8 cellular contexts compared by ENCODE assay signal in the genomic region with DNA sequence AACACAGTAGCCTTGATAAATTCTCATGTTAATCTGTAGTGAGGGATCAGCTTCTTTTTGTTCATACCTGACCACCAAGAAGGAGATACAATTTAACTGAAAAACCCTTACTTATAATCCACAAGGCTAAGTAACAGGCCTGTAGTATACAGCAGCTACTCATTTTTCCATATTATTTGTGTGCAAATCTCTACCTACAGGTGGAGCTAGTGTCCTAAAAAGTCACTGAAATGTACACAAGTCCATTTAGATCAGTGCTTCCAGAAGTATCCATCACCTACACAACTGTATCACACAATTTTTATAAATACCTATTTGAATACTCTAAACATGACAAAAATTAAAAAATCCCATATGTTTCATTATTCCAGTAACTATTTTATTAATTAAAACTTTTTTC.
A peak's percentile ranks its signal among the peaks of the same experiment; 100 is the strongest.
DNase-seq lines count a peak whose midpoint lies in the region; ATAC-seq and TF ChIP-seq lines count a peak whose summit lies in the region.

No MANE protein-coding gene starts in this region.

- intact Hi-C loops in Right ventricle myocardium inferior (cut with DNase I): no loop called here
- intact Hi-C loops in tibial artery (cut with DNase I; ENCODE audit: low total_unique reads): no loop called here

- H3K4me1 ChIP-seq in cardiac muscle cell (ENCODE audit: low read depth): no peaks in the 10 kb centered on the region
- H3K4me1 ChIP-seq in tibial artery: no peaks in the 10 kb centered on the region

- DNase-seq in cardiac muscle cell (ENCODE audit: low read depth in 1 of 2, low spot score in 1 of 2) (peak; percentile 4 to 83), Right ventricle myocardium inferior (ENCODE audit: missing footprints) (no peak), NCI-H524 treated with DMSO at 0.1 percent for 48 hours (lab: John Stamatoyannopoulos, UW) (peak; percentile 38), epithelial cell of proximal tubule (ENCODE audit: low read depth) (no peak), tibial artery (no peak)
- DNase-seq in activated CD4-positive, alpha-beta T cell treated with anti-CD3 and anti-CD28 coated beads, Interleukin-2, amount 50 U/mL, for 48 hours: no peak

- H3K27ac ChIP-seq in cardiac muscle cell: no peak overlapping the region
- no peak overlapping the region for H3K27ac ChIP-seq in tibial artery

- H3K9me3 ChIP-seq in cardiac muscle cell (ENCODE audit: low read depth) (no peaks in the 10 kb centered on the region), tibial artery (no peaks in the 10 kb centered on the region)

- TF ChIP-seq CTCF in cardiac muscle cell (IDR thresholded peaks at IDR 0.05; ENCODE audit: low read depth, low read length) (peak; percentile 72), epithelial cell of proximal tubule (conservative IDR thresholded peaks at IDR 0.05; ENCODE audit: low read depth, low read length) (peak; percentile 68), tibial artery (IDR thresholded peaks at IDR 0.05) (peak; percentile 21 to 26)

- H3K36me3 ChIP-seq in cardiac muscle cell: no peaks in the 10 kb centered on the region
- H3K36me3 ChIP-seq in tibial artery: no peaks in the 10 kb centered on the region

- H3K27me3 ChIP-seq in cardiac muscle cell: no peaks in the 10 kb centered on the region
- no peaks in the 10 kb centered on the region for H3K27me3 ChIP-seq in tibial artery

- no peak overlapping the region for H3K4me3 ChIP-seq in cardiac muscle cell
- no peak overlapping the region for H3K4me3 ChIP-seq in epithelial cell of proximal tubule (ENCODE audit: low read depth, low read length)
- H3K4me3 ChIP-seq in tibial artery: no peak overlapping the region

- ATAC-seq in Right ventricle myocardium inferior: no peak
- ATAC-seq in GM18858 (IDR thresholded peaks at IDR 0.05; ENCODE audit: unreplicated experiment): no peak
- no peak for ATAC-seq in HG03520 (IDR thresholded peaks at IDR 0.05; ENCODE audit: unreplicated experiment)

Comparison
In these comparisons a context has a peak if more than half of its experiments do, and no peak if none do; other contexts are left out.
1. DNase-seq: peak in cardiac muscle cell (2 of 2) and NCI-H524 treated with DMSO at 0.1 percent for 48 hours (single experiment); none in Right ventricle myocardium inferior (single experiment), epithelial cell of proximal tubule (single experiment), tibial artery (0 of 2) and activated CD4-positive, alpha-beta T cell treated with anti-CD3 and anti-CD28 coated beads, Interleukin-2, amount 50 U/mL, for 48 hours (0 of 2).
2. Peak in every context shown above with its lines, with median percentiles within 50 percentile points of each other: CTCF ChIP-seq.